8 cellular contexts compared by ENCODE assay signal in genomic region chr6:16741112-16742016, GRCh38. TPM values are rescaled to one million over a fixed set of nuclear protein-coding genes. Genes with fewer than 3 reads are reported as not detected.
DNase-seq lines count a peak whose midpoint lies in the region; ATAC-seq, FAIRE-seq and TF ChIP-seq lines count a peak whose summit lies in the region.

No MANE protein-coding gene starts in this region.

- TF ChIP-seq RAD21 in HCT116 (IDR thresholded peaks at IDR 0.05; ENCODE audit: low read depth), result no peak

- RAD21 ChIA-PET in HCT116 (lab: Charles Lee; ENCODE audit: low non-redundant PET in 1 of 2, low total read pairs in 2 of 2, uncharacterized antibody in 2 of 2, unreplicated experiment in 2 of 2), result no interaction called here

- no peaks in the 10 kb centered on the region for H3K36me3 ChIP-seq in HCT116 (ENCODE audit: control insufficient read depth in 1 of 2, insufficient read depth in 2 of 2, low read length in 2 of 2)

- POLR2A ChIA-PET in HCT116 (lab: Charles Lee), result no interaction called here
- POLR2A ChIA-PET in activated CD4-positive, alpha-beta T cell treated with anti-CD3 and anti-CD28 coated beads, Interleukin-2, amount 10 ng/mL, durations not matched to agents 7 days and 5 days (lab: Charles Lee), result no interaction called here

- H3K27ac Mint-ChIP-seq in T-helper 1 cell treated with Interleukin-12 subunit alpha and Interleukin-12 subunit beta and Interleukin-4 antibody, amounts not matched to agents 30 μg/mL and 1 μg/mL, for 36 hours, result peak overlapping the region; percentile 8
- H3K27ac Mint-ChIP-seq in activated CD4-positive, alpha-beta T cell treated with anti-CD3 and anti-CD28 coated beads, Interleukin-2, amount 10 ng/mL, durations not matched to agents 7 days and 5 days, result no peak overlapping the region

- DNase-seq in AG09319 (ENCODE audit: extremely low read depth, low read depth), result peak; percentile 73
- DNase-seq in HCT116 (ENCODE audit: low read depth, low spot score), result no peak
- DNase-seq in right cardiac atrium, result no peak
- DNase-seq in urothelium cell line (ENCODE audit: low spot score), result peak; percentile 73
- no peak for DNase-seq in retina
- DNase-seq in NCI-H748 treated with DMSO at 0.1 percent for 48 hours (lab: John Stamatoyannopoulos, UW), result no peak
- DNase-seq in activated CD4-positive, alpha-beta T cell treated with anti-CD3 and anti-CD28 coated beads, Interleukin-2, amount 10 ng/mL, durations not matched to agents 7 days and 5 days, result no peak

- TF ChIP-seq CTCF in AG09319 (IDR thresholded peaks at IDR 0.05; ENCODE audit: low read depth, low read length), result no peak
- no peak for TF ChIP-seq CTCF in HCT116 (IDR thresholded peaks at IDR 0.05 in 2 of 3, conservative IDR thresholded peaks at IDR 0.05 in 1 of 3; ENCODE audit: borderline replicate concordance in 1 of 3, insufficient read depth in 1 of 3, low read depth in 2 of 3, low read length in 2 of 3)

- H3K4me2 ChIP-seq in HCT116 (ENCODE audit: low read length), result peak overlapping the region; percentile 2; the same call in 1 of the 2 replicates

- no peaks in the 10 kb centered on the region for H4K20me1 ChIP-seq in HCT116 (ENCODE audit: insufficient read depth)

- no peak overlapping the region for H3K4me3 Mint-ChIP-seq in T-helper 1 cell treated with Interleukin-12 subunit alpha and Interleukin-12 subunit beta and Interleukin-4 antibody, amounts not matched to agents 30 μg/mL and 1 μg/mL, for 36 hours
- H3K4me3 Mint-ChIP-seq in activated CD4-positive, alpha-beta T cell treated with anti-CD3 and anti-CD28 coated beads, Interleukin-2, amount 10 ng/mL, durations not matched to agents 7 days and 5 days, result no peak overlapping the region

- FAIRE-seq in urothelium cell line (lab: Jason Lieb, UNC), result no peak

- peaks cover 64% of the 10 kb centered on the region for H3K36me3 Mint-ChIP-seq in T-helper 1 cell treated with Interleukin-12 subunit alpha and Interleukin-12 subunit beta and Interleukin-4 antibody, amounts not matched to agents 30 μg/mL and 1 μg/mL, for 36 hours (ENCODE audit: low read depth)
- H3K36me3 Mint-ChIP-seq in activated CD4-positive, alpha-beta T cell treated with anti-CD3 and anti-CD28 coated beads, Interleukin-2, amount 10 ng/mL, durations not matched to agents 7 days and 5 days (ENCODE audit: low read depth), result peaks cover 43% of the 10 kb centered on the region

- H3K27me3 Mint-ChIP-seq in T-helper 1 cell treated with Interleukin-12 subunit alpha and Interleukin-12 subunit beta and Interleukin-4 antibody, amounts not matched to agents 30 μg/mL and 1 μg/mL, for 36 hours (ENCODE audit: low read depth), result no peaks in the 10 kb centered on the region
- no peaks in the 10 kb centered on the region for H3K27me3 Mint-ChIP-seq in activated CD4-positive, alpha-beta T cell treated with anti-CD3 and anti-CD28 coated beads, Interleukin-2, amount 10 ng/mL, durations not matched to agents 7 days and 5 days

- no peaks in the 10 kb centered on the region for H3K9me2 ChIP-seq in HCT116 (ENCODE audit: insufficient read depth)

- H3K4me1 Mint-ChIP-seq in T-helper 1 cell treated with Interleukin-12 subunit alpha and Interleukin-12 subunit beta and Interleukin-4 antibody, amounts not matched to agents 30 μg/mL and 1 μg/mL, for 36 hours (ENCODE audit: low read depth), result peaks cover 69% of the 10 kb centered on the region
- peaks cover 41% of the 10 kb centered on the region for H3K4me1 Mint-ChIP-seq in activated CD4-positive, alpha-beta T cell treated with anti-CD3 and anti-CD28 coated beads, Interleukin-2, amount 10 ng/mL, durations not matched to agents 7 days and 5 days

- no peak overlapping the region for H3K9ac ChIP-seq in HCT116 (ENCODE audit: low read length)

- 53% methylated on average over 8 of the region's 8 CpGs for WGBS in right cardiac atrium

- ATAC-seq in HCT116, result peak; percentile 67; the same call in 1 of the 2 replicates
- peak; percentile 39 to 55 for ATAC-seq in right cardiac atrium

- H3K27ac ChIP-seq in HCT116 (ENCODE audit: low read depth, low read length), result no peak overlapping the region
- no peak overlapping the region for H3K27ac ChIP-seq in right cardiac atrium (ENCODE audit: low read length)

- H3K9me3 ChIP-seq in HCT116 (ENCODE audit: control insufficient read depth in 1 of 2, insufficient read depth in 1 of 2, low read depth in 1 of 2, low read length in 2 of 2) (no peaks in the 10 kb centered on the region), right cardiac atrium (ENCODE audit: control insufficient read depth, low read length) (no peaks in the 10 kb centered on the region)

- H3K27me3 ChIP-seq in HCT116 (ENCODE audit: insufficient read depth, low read length) (no peaks in the 10 kb centered on the region), right cardiac atrium (ENCODE audit: control insufficient read depth, insufficient read depth) (no peaks in the 10 kb centered on the region)

- no peak overlapping the region for H2AFZ ChIP-seq in HCT116 (ENCODE audit: low read depth, low read length, poor library complexity, severe bottlenecking)

- H3K9me3 Mint-ChIP-seq in T-helper 1 cell treated with Interleukin-12 subunit alpha and Interleukin-12 subunit beta and Interleukin-4 antibody, amounts not matched to agents 30 μg/mL and 1 μg/mL, for 36 hours, result no peaks in the 10 kb centered on the region
- no peaks in the 10 kb centered on the region for H3K9me3 Mint-ChIP-seq in activated CD4-positive, alpha-beta T cell treated with anti-CD3 and anti-CD28 coated beads, Interleukin-2, amount 10 ng/mL, durations not matched to agents 7 days and 5 days

- no TSS peak for BruUV-seq in HCT116 (replicated peaks; lab: Mats Ljungman, UMichigan)

- TF ChIP-seq POLR2A in HCT116 (IDR thresholded peaks at IDR 0.05; ENCODE audit: borderline replicate concordance, extremely low read depth, insufficient read depth, insufficient read length), result no peak

- CTCF ChIA-PET in HCT116 (lab: Charles Lee), result no interaction called here
- CTCF ChIA-PET in activated CD4-positive, alpha-beta T cell treated with anti-CD3 and anti-CD28 coated beads, Interleukin-2, amount 10 ng/mL, durations not matched to agents 7 days and 5 days (lab: Charles Lee), result interaction anchor here (0.8 to 1.8 kb wide), 3 partner anchors 14 to 24 kb away, joined by 3 to 6 read pairs (median 4); partner anchors contain the start of gene ATXN1

- H3K4me1 ChIP-seq in HCT116 (ENCODE audit: control insufficient read depth in 1 of 2, insufficient read depth in 2 of 2, low read length in 2 of 2), result peaks cover 0 to 11% of the 10 kb centered on the region in 2 experiments; a peak in 2 of 4 replicates
- H3K4me1 ChIP-seq in right cardiac atrium (ENCODE audit: control insufficient read depth, insufficient read depth, low read length), result peaks cover 9% of the 10 kb centered on the region

- H3K4me3 ChIP-seq in HCT116 (replicated peaks in 1 of 2; ENCODE audit: low read depth in 1 of 2, low read length in 2 of 2), result no peak overlapping the region
- no peak overlapping the region for H3K4me3 ChIP-seq in right cardiac atrium (ENCODE audit: low read length)

- H3K79me2 ChIP-seq in HCT116 (ENCODE audit: insufficient read depth, low read length), result no peaks in the 10 kb centered on the region; the same call in 1 of the 2 replicates

- intact Hi-C loops in HCT116 (cut with micrococcal nuclease), result no loop called here
- intact Hi-C loops in right cardiac atrium (cut with DNase I), result no loop called here

TF ChIP-seq in HCT116, 20 proteins besides CTCF, POLR2A, EP300 and RAD21:
- TF ChIP-seq SIN3A (IDR thresholded peaks at IDR 0.05; ENCODE audit: low read depth), result peak; percentile 25; the same call in 1 of the 2 replicates
- no peak for TF ChIP-seq SP1 (IDR thresholded peaks at IDR 0.05; ENCODE audit: low read depth)

RNA-seq across cellular contexts. Expression of gene ATXN1, which starts 19.9 kb away (rescaled TPM):
- total RNA-seq in HCT116 (2021; ENCODE audit: unreplicated experiment) (21.0 TPM), right cardiac atrium (10 to 100 TPM; 46.5 to 50.7 (median 47.9) TPM)
- polyA plus RNA-seq in HCT116 (2012), result 7.9 and 9.7 TPM in 2 replicates
- polyA plus RNA-seq in right cardiac atrium, result 11.8 TPM
- 10 to 100 TPM; 36.0 to 40.4 TPM for total RNA-seq in activated CD4-positive, alpha-beta T cell treated with anti-CD3 and anti-CD28 coated beads, Interleukin-2, amount 10 ng/mL, durations not matched to agents 7 days and 5 days

Comparison
In these comparisons a context has a peak if more than half of its experiments do, and no peak if none do; other contexts are left out.
1. DNase-seq: peak in AG09319 (single experiment) and urothelium cell line (single experiment); none in HCT116 (single experiment), right cardiac atrium (0 of 3), retina (single experiment), NCI-H748 treated with DMSO at 0.1 percent for 48 hours (single experiment) and activated CD4-positive, alpha-beta T cell treated with anti-CD3 and anti-CD28 coated beads, Interleukin-2, amount 10 ng/mL, durations not matched to agents 7 days and 5 days (single experiment).